Comparison of ENCODE assay signal across 8 cellular contexts in the genomic region with DNA sequence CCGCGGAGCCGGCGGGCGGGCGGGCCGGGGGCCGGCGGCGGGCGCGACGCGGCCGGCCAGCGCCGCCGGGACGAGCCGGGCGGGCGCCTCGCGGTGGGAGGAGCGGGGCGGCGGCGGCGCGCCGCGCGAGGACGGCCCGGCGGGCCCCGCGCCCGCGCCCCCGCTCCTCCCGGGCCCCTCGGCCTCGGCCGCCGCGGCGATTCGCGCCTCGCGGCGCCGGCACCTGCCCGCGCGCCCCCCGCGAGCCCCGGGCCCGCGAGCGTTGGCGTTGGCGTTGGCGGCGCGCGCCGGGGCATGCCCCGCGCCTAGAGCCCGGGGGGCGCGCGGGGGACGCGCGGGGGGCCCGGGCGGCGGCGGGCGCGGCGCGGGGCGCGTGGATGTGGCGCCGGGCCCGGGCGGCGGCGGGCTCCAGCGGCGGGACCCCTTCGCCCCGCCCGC. TPM values are rescaled to one million over a fixed set of nuclear protein-coding genes. Genes with fewer than 3 reads are reported as not detected.
DNase-seq lines count a peak whose midpoint lies in the region; ATAC-seq and TF ChIP-seq lines count a peak whose summit lies in the region.

TSS of gene SKI (plus strand) at position 163 of the 438 bp plus-strand sequence. CDS start 448 bp downstream, outside the sequence.

- H3K27ac Mint-ChIP-seq in activated CD8-positive, alpha-beta memory T cell treated with anti-CD3 and anti-CD28 coated beads, Interleukin-2, amount 10 ng/mL, durations not matched to agents 7 days and 5 days = peak within 1 kb of the TSS; percentile 89

- peaks cover 13% of the 10 kb centered on the region for H3K36me3 Mint-ChIP-seq in activated CD8-positive, alpha-beta memory T cell treated with anti-CD3 and anti-CD28 coated beads, Interleukin-2, amount 10 ng/mL, durations not matched to agents 7 days and 5 days

- no peak for TF ChIP-seq POLR2A in tibial nerve (IDR thresholded peaks at IDR 0.05)

- H3K27me3 ChIP-seq in lower lobe of right lung (ENCODE audit: low read depth) = no peaks in the 10 kb centered on the region
- no peaks in the 10 kb centered on the region for H3K27me3 ChIP-seq in tibial nerve

- 1% methylated on average over 52 of the region's 100 CpGs; no CpG with 5 or more reads in 1 of the 2 donors for WGBS in tibial nerve, 2 donors

- TF ChIP-seq CTCF in lower lobe of right lung (IDR thresholded peaks at IDR 0.05) = no peak
- TF ChIP-seq CTCF in tibial nerve (IDR thresholded peaks at IDR 0.05) = no peak

- CTCF ChIA-PET in activated CD8-positive, alpha-beta memory T cell treated with anti-CD3 and anti-CD28 coated beads, Interleukin-2, amount 10 ng/mL, durations not matched to agents 7 days and 5 days (lab: Charles Lee) = interaction anchor here (1.6 to 2.0 kb wide), 2 partner anchors 33 to 87 kb away, joined by 11 to 13 read pairs; partner anchors contain the start of gene FAAP20

- H3K27ac ChIP-seq in caudate nucleus (ENCODE audit: low read depth, low read length) (peak within 1 kb of the TSS; percentile 97), lower lobe of right lung (peak within 1 kb of the TSS; percentile 98), tibial nerve (peak within 1 kb of the TSS; percentile 96 to 99 (median 98))

- DNase-seq in activated CD8-positive, alpha-beta memory T cell treated with anti-CD3 and anti-CD28 coated beads, Interleukin-2, amount 10 ng/mL, durations not matched to agents 7 days and 5 days = no peak
- no peak for DNase-seq in activated CD8-positive, alpha-beta memory T cell treated with anti-CD3 and anti-CD28 coated beads, Interleukin-2, amount 50 U/mL, for 48 hours
- no peak for DNase-seq in caudate nucleus (lab: John Stamatoyannopoulos, UW)
- DNase-seq in lower lobe of right lung = no peak
- no peak for DNase-seq in tibial nerve (ENCODE audit: low spot score in 2 of 2)
- DNase-seq in NCI-H146 (lab: John Stamatoyannopoulos, UW) = no peak
- DNase-seq in NCI-H1048 (lab: John Stamatoyannopoulos, UW) = no peak
- DNase-seq in activated CD4-positive, alpha-beta T cell treated with anti-CD3 and anti-CD28 coated beads, Interleukin-2, amount 50 U/mL, for 48 hours = no peak

- H3K4me3 ChIP-seq in lower lobe of right lung = peak within 1 kb of the TSS; percentile 64
- peak within 1 kb of the TSS; percentile 79 to 90 (median 88) for H3K4me3 ChIP-seq in tibial nerve

- peaks cover 11% of the 10 kb centered on the region for H3K27me3 Mint-ChIP-seq in activated CD8-positive, alpha-beta memory T cell treated with anti-CD3 and anti-CD28 coated beads, Interleukin-2, amount 10 ng/mL, durations not matched to agents 7 days and 5 days

- H3K4me1 Mint-ChIP-seq in activated CD8-positive, alpha-beta memory T cell treated with anti-CD3 and anti-CD28 coated beads, Interleukin-2, amount 10 ng/mL, durations not matched to agents 7 days and 5 days = peaks cover 27% of the 10 kb centered on the region

- H3K36me3 ChIP-seq in lower lobe of right lung (no peaks in the 10 kb centered on the region), tibial nerve (no peaks in the 10 kb centered on the region)

- peak within 1 kb of the TSS; percentile 90 for H3K4me3 Mint-ChIP-seq in activated CD8-positive, alpha-beta memory T cell treated with anti-CD3 and anti-CD28 coated beads, Interleukin-2, amount 10 ng/mL, durations not matched to agents 7 days and 5 days

- H3K9me3 ChIP-seq in lower lobe of right lung = no peaks in the 10 kb centered on the region
- H3K9me3 ChIP-seq in tibial nerve = no peaks in the 10 kb centered on the region

- TF ChIP-seq EP300 in tibial nerve (IDR thresholded peaks at IDR 0.05) = no peak

- intact Hi-C loops in lower lobe of right lung (cut with DNase I) = no loop called here

- H3K4me1 ChIP-seq in lower lobe of right lung (peaks cover 48% of the 10 kb centered on the region), tibial nerve (peaks cover 0 to 39% (median 35%) of the 10 kb centered on the region in 4 donors)

- no peak for ATAC-seq in activated CD8-positive, alpha-beta memory T cell treated with anti-CD3 and anti-CD28 coated beads, Interleukin-2, amount 10 ng/mL, durations not matched to agents 7 days and 5 days
- no peak for ATAC-seq in lower lobe of right lung

- H3K9me3 Mint-ChIP-seq in activated CD8-positive, alpha-beta memory T cell treated with anti-CD3 and anti-CD28 coated beads, Interleukin-2, amount 10 ng/mL, durations not matched to agents 7 days and 5 days (ENCODE audit: low read depth) = no peaks in the 10 kb centered on the region

RNA-seq across cellular contexts. Expression of gene SKI, which starts in this region (rescaled TPM):
- total RNA-seq in activated CD8-positive, alpha-beta memory T cell treated with anti-CD3 and anti-CD28 coated beads, Interleukin-2, amount 10 ng/mL, durations not matched to agents 7 days and 5 days = 10 to 100 TPM; 35.0 to 42.9 TPM
- total RNA-seq in lower lobe of right lung (90.0 TPM), tibial nerve (100 to 1,000 TPM in 1 of 4 donors, 10 to 100 TPM in 3; 62.8 to 100 (median 72.2) TPM)
